ENCODE assay signal across 8 cellular contexts in genomic region chr14:105300542-105301102, GRCh38. TPM values are rescaled to one million over a fixed set of nuclear protein-coding genes. Genes with fewer than 3 reads are reported as not detected.
DNase-seq lines count a peak whose midpoint lies in the region; ATAC-seq and TF ChIP-seq lines count a peak whose summit lies in the region.

A gene with protein sequence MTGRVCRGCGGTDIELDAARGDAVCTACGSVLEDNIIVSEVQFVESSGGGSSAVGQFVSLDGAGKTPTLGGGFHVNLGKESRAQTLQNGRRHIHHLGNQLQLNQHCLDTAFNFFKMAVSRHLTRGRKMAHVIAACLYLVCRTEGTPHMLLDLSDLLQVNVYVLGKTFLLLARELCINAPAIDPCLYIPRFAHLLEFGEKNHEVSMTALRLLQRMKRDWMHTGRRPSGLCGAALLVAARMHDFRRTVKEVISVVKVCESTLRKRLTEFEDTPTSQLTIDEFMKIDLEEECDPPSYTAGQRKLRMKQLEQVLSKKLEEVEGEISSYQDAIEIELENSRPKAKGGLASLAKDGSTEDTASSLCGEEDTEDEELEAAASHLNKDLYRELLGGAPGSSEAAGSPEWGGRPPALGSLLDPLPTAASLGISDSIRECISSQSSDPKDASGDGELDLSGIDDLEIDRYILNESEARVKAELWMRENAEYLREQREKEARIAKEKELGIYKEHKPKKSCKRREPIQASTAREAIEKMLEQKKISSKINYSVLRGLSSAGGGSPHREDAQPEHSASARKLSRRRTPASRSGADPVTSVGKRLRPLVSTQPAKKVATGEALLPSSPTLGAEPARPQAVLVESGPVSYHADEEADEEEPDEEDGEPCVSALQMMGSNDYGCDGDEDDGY (minus strand): TSS chr14:105301001. CDS start chr14:105300629, 372 bp downstream.

- no peak for TF ChIP-seq POLR2A in stomach (IDR thresholded peaks at IDR 0.05)

- no peaks in the 10 kb centered on the region for H3K36me3 ChIP-seq in neural cell (ENCODE audit: insufficient read depth, low read length)
- no peaks in the 10 kb centered on the region for H3K36me3 ChIP-seq in stomach

- peaks cover 19 to 31% (median 26%) of the 10 kb centered on the region in 4 donors for H3K4me1 ChIP-seq in stomach

- H3F3A ChIP-seq in neural cell (ENCODE audit: insufficient read depth, low read length, poor library complexity, severe bottlenecking): no peaks in the 10 kb centered on the region

- H3K9ac ChIP-seq in neural cell (ENCODE audit: low read length): peak within 1 kb of the TSS; percentile 90

- intact Hi-C loops in stomach (cut with DNase I; ENCODE audit: low total_unique reads): no loop called here

- H3K9me3 ChIP-seq in neural cell (ENCODE audit: low read length) (no peaks in the 10 kb centered on the region), stomach (no peaks in the 10 kb centered on the region)

- DNase-seq in DMS153 treated with DMSO at 0.1 percent for 48 hours (lab: John Stamatoyannopoulos, UW; ENCODE audit: unreplicated experiment) (peak; percentile 53), SIG-M5 (lab: John Stamatoyannopoulos, UW) (peak; percentile 47), fibroblast of the conjunctiva (ENCODE audit: low read depth) (peak; percentile 83), stomach (peak; percentile 95)
- peak; percentile 99 for DNase-seq in activated effector memory CD4-positive, alpha-beta T cell treated with anti-CD3 and anti-CD28 coated beads, Interleukin-2, amount 50 U/mL, for 16 hours

- TF ChIP-seq RAD21 in Ishikawa (IDR thresholded peaks at IDR 0.05; ENCODE audit: low read depth) (no peak), neural cell (conservative IDR thresholded peaks at IDR 0.05) (no peak)

- 0 out of 2 replicates have a peak, but pooled peaks have one; percentile 1 for TF ChIP-seq EP300 in Ishikawa (IDR thresholded peaks at IDR 0.05; ENCODE audit: borderline replicate concordance)
- peak; percentile 52 for TF ChIP-seq EP300 in neural cell (conservative IDR thresholded peaks at IDR 0.05; ENCODE audit: poor library complexity, severe bottlenecking)
- no peak for TF ChIP-seq EP300 in stomach (IDR thresholded peaks at IDR 0.05)

- H3K27ac ChIP-seq in neural cell (ENCODE audit: low read length) (peak within 1 kb of the TSS; percentile 93), stomach (peak within 1 kb of the TSS; percentile 96 to 100 (median 98))

- 0 to 1% (median 0%) methylated on average over 6 to 90 of the region's 90 CpGs for WGBS in stomach, 5 donors

- H3K4me3 ChIP-seq in neural cell (ENCODE audit: low read length) (peak within 1 kb of the TSS; percentile 97), stomach (peak within 1 kb of the TSS; percentile 72 to 92 (median 84))

- peak within 1 kb of the TSS; percentile 93 for H2AFZ ChIP-seq in neural cell (ENCODE audit: low read depth, low read length)

- peak within 1 kb of the TSS; percentile 97 for H3K4me2 ChIP-seq in neural cell (ENCODE audit: low read length)

- TF ChIP-seq CTCF in neural cell (IDR thresholded peaks at IDR 0.05; ENCODE audit: poor library complexity, severe bottlenecking) (no peak), stomach (IDR thresholded peaks at IDR 0.05) (no peak)

- H4K20me1 ChIP-seq in neural cell (ENCODE audit: insufficient read depth): no peaks in the 10 kb centered on the region

- ATAC-seq in GM21576 (IDR thresholded peaks at IDR 0.05; ENCODE audit: unreplicated experiment): peak; percentile 82

- H3K9me2 ChIP-seq in neural cell (ENCODE audit: insufficient read depth, low read length): no peaks in the 10 kb centered on the region

- peaks cover 26% of the 10 kb centered on the region for H3K79me2 ChIP-seq in neural cell (replicated peaks; ENCODE audit: insufficient read depth, low read length)

- H3K27me3 ChIP-seq in neural cell (ENCODE audit: insufficient read depth, low read depth, low read length) (no peaks in the 10 kb centered on the region), stomach (no peaks in the 10 kb centered on the region)

TF ChIP-seq in Ishikawa, 13 proteins besides CTCF, POLR2A, EP300 and RAD21 (continues in another document):
- no peak for TF ChIP-seq EGR1 (IDR thresholded peaks at IDR 0.05)
- TF ChIP-seq TAF1 (IDR thresholded peaks at IDR 0.05; ENCODE audit: low read depth): peak; percentile 67
- no peak for TF ChIP-seq TEAD4 (IDR thresholded peaks at IDR 0.05)
- no peak for TF ChIP-seq REST (IDR thresholded peaks at IDR 0.05; ENCODE audit: low read depth)
- TF ChIP-seq USF1 (IDR thresholded peaks at IDR 0.05): no peak
- no peak for TF ChIP-seq TCF12 (IDR thresholded peaks at IDR 0.05; ENCODE audit: low read depth)

TF ChIP-seq in neural cell, 6 proteins besides CTCF, POLR2A, EP300 and RAD21:
- peak; percentile 67 for TF ChIP-seq MXI1 (conservative IDR thresholded peaks at IDR 0.05; ENCODE audit: poor library complexity, severe bottlenecking)
- no peak for TF ChIP-seq REST (IDR thresholded peaks at IDR 0.05; ENCODE audit: borderline replicate concordance)
- TF ChIP-seq SMC3 (conservative IDR thresholded peaks at IDR 0.05; ENCODE audit: poor library complexity): no peak
- TF ChIP-seq TAF1 (IDR thresholded peaks at IDR 0.05; ENCODE audit: low read depth): peak; percentile 76
- no peak for TF ChIP-seq POLR2AphosphoS5 (IDR thresholded peaks at IDR 0.05)
- TF ChIP-seq EZH2 (IDR thresholded peaks at IDR 0.05; ENCODE audit: borderline replicate concordance, insufficient read depth, low read length, poor library complexity, severe bottlenecking): no peak

RNA-seq across cellular contexts. Expression of the gene that starts here (rescaled TPM):
- polyA plus RNA-seq in neural cell (69.4 and 71.1 TPM in 2 replicates), stomach (10 to 100 TPM in 2 of 3 donors, 1 to 10 TPM in 1; 9.2 to 19.7 (median 19.4) TPM)
- 86.7 and 96.7 TPM in 2 replicates for polyA minus RNA-seq in neural cell
- total RNA-seq in stomach: 100 to 1,000 TPM in 1 of 5 donors, 10 to 100 TPM in 4; 31.5 to 141 (median 42.6) TPM

Comparison
In these comparisons a context has a peak if more than half of its experiments do, and no peak if none do; other contexts are left out.
1. Peak in every context shown above with its lines: DNase-seq, ATAC-seq, H3K4me3 ChIP-seq and H3K27ac ChIP-seq.
2. DNase-seq: peak in every context shown above with its lines; median percentile 99 in activated effector memory CD4-positive, alpha-beta T cell treated with anti-CD3 and anti-CD28 coated beads, Interleukin-2, amount 50 U/mL, for 16 hours; 95 in stomach; 83 in fibroblast of the conjunctiva; 53 in DMS153 treated with DMSO at 0.1 percent for 48 hours; 47 in SIG-M5.